In genomic region chr5:73963021-73963420, GRCh38 we compare ENCODE assay signal across 26 cellular contexts.
DNase-seq lines count a peak whose midpoint lies in the region; ATAC-seq and TF ChIP-seq lines count a peak whose summit lies in the region.
"Had no signal": no experiment of that assay in that cellular context is flagged by ENCODE, and none has a peak within 500 bp of the region (broad histone marks: within the 10 kb centered on the region; RNA-seq: fewer than 3 reads in every experiment).

No MANE protein-coding gene starts in this region.

- no peak for TF ChIP-seq CTCF in HFFc6 (IDR thresholded peaks at IDR 0.05)
- TF ChIP-seq CTCF in fibroblast of the aortic adventitia (IDR thresholded peaks at IDR 0.05; ENCODE audit: insufficient read depth, low read length), result no peak
- no peak for TF ChIP-seq CTCF in heart right ventricle (IDR thresholded peaks at IDR 0.05)

- no peak overlapping the region for H3K4me2 ChIP-seq in trophoblast cell (ENCODE audit: low read length)
- H3K4me2 ChIP-seq: hepatocyte had no signal

- H3K4me3 ChIP-seq in fibroblast of the aortic adventitia (ENCODE audit: low read depth, low read length), result no peak overlapping the region
- H3K4me3 ChIP-seq in trophoblast cell (ENCODE audit: low read depth, low read length), result no peak overlapping the region
- no peak overlapping the region for H3K4me3 ChIP-seq in heart right ventricle
- H3K4me3 ChIP-seq: GM23248, hepatocyte, right lobe of liver, SK-N-MC had no signal

- H3K4me3 Mint-ChIP-seq in HFFc6, result no peak overlapping the region
- H3K4me3 Mint-ChIP-seq: activated naive CD4-positive, alpha-beta T cell treated with anti-CD3 and anti-CD28 coated beads, Interleukin-2, amount 10 ng/mL, durations not matched to agents 7 days and 5 days; CD4-positive, alpha-beta memory T cell; immature natural killer cell; neural crest cell; T-helper 17 cell had no signal

- no peaks in the 10 kb centered on the region for H3K9me3 Mint-ChIP-seq in HFFc6
- H3K9me3 Mint-ChIP-seq: activated naive CD4-positive, alpha-beta T cell treated with anti-CD3 and anti-CD28 coated beads, Interleukin-2, amount 10 ng/mL, durations not matched to agents 7 days and 5 days; immature natural killer cell had no signal

- H4K8ac ChIP-seq in trophoblast cell (ENCODE audit: low read depth, low read length), result no peak overlapping the region

- no peak overlapping the region for H3K18ac ChIP-seq in trophoblast cell (ENCODE audit: low read length)

- no peak overlapping the region for H2AFZ ChIP-seq in trophoblast cell (ENCODE audit: insufficient read depth, low read length, poor library complexity)
- H2AFZ ChIP-seq: GM23248, hepatocyte had no signal

- no peak overlapping the region for H3K4ac ChIP-seq in trophoblast cell (ENCODE audit: low read depth, low read length)

- no peak overlapping the region for H3K23ac ChIP-seq in trophoblast cell (ENCODE audit: low read length)

- peaks cover 17% of the 10 kb centered on the region for H3K27me3 Mint-ChIP-seq in HFFc6 (ENCODE audit: insufficient read depth)

- H3K4me1 ChIP-seq in trophoblast cell (ENCODE audit: control insufficient read depth in 1 of 2, insufficient read depth in 2 of 2, low read length in 2 of 2) (peaks cover 0 to 3% of the 10 kb centered on the region in 2 experiments), heart right ventricle (no peaks in the 10 kb centered on the region)
- H3K4me1 ChIP-seq: right lobe of liver had no signal

- intact Hi-C loops in Right ventricle myocardium superior (cut with DNase I), result no loop called here
- intact Hi-C loops in heart right ventricle (cut with DNase I), result no loop called here

- no peak overlapping the region for H3K27ac ChIP-seq in trophoblast cell (ENCODE audit: low read depth, low read length)
- no peak overlapping the region for H3K27ac ChIP-seq in heart right ventricle
- H3K27ac ChIP-seq: GM23248, hepatocyte, right lobe of liver, SK-N-MC had no signal

- H3K9ac ChIP-seq in trophoblast cell (ENCODE audit: low read length), result no peak overlapping the region
- H3K9ac ChIP-seq: GM23248 had no signal

- peak; percentile 17 for DNase-seq in HFFc6
- peak; percentile 90 for DNase-seq in astrocyte of the hippocampus (ENCODE audit: low read depth, low spot score)
- DNase-seq in fibroblast of the aortic adventitia (ENCODE audit: low read depth), result peak; percentile 43
- peak; percentile 24 to 85 for DNase-seq in trophoblast cell
- DNase-seq in Right ventricle myocardium superior, result no peak
- no peak for DNase-seq in heart right ventricle
- DNase-seq in activated CD8-positive, alpha-beta memory T cell treated with anti-CD3 and anti-CD28 coated beads for 24 hours, result no peak
- no peak for DNase-seq in ACHN
- DNase-seq: activated CD4-positive, alpha-beta T cell treated with anti-CD3 and anti-CD28 coated beads for 48 hours; activated naive CD4-positive, alpha-beta T cell treated with anti-CD3 and anti-CD28 coated beads, Interleukin-2, amount 10 ng/mL, durations not matched to agents 7 days and 5 days; activated T-cell treated with anti-CD3 and anti-CD28 coated beads, Interleukin-2, amount 50 U/mL, for 48 hours; CD4-positive, alpha-beta memory T cell; foreskin melanocyte; GM23248; immature natural killer cell; KBM-7; MV-4-11; NCI-H146; NCI-H2171 treated with DMSO at 0.1 percent for 48 hours; NCI-H526; right lobe of liver; stimulated activated naive CD8-positive, alpha-beta T cell treated with anti-CD3 and anti-CD28 coated beads, Interleukin-15, Interleukin-2, amounts not matched to agents 100 U/mL and 50 U/mL, for 24 hours; T-helper 17 cell had no signal

- no peak overlapping the region for H3K27ac Mint-ChIP-seq in HFFc6
- H3K27ac Mint-ChIP-seq: activated naive CD4-positive, alpha-beta T cell treated with anti-CD3 and anti-CD28 coated beads, Interleukin-2, amount 10 ng/mL, durations not matched to agents 7 days and 5 days; CD4-positive, alpha-beta memory T cell; immature natural killer cell; T-helper 17 cell had no signal

- H4K12ac ChIP-seq in trophoblast cell (ENCODE audit: low read depth, low read length), result no peak overlapping the region

- H4K91ac ChIP-seq in trophoblast cell (ENCODE audit: low read depth, low read length), result no peak overlapping the region

- ATAC-seq in Right ventricle myocardium superior (ENCODE audit: poor library complexity) (no peak), heart right ventricle (no peak)
- ATAC-seq: right lobe of liver; stimulated activated naive CD8-positive, alpha-beta T cell treated with anti-CD3 and anti-CD28 coated beads, Interleukin-15, Interleukin-2, amounts not matched to agents 100 U/mL and 50 U/mL, for 24 hours; T-helper 17 cell had no signal

- no CpG with 5 or more reads among the region's 4 CpGs for WGBS in trophoblast cell (ENCODE audit: extremely low coverage, insufficient coverage, insufficient read length)
- 84 to 87% methylated on average over 4 of the region's 4 CpGs for WGBS in heart right ventricle, 2 donors

- H3K36me3 ChIP-seq in trophoblast cell (ENCODE audit: control insufficient read depth in 1 of 2, insufficient read depth in 2 of 2, low read length in 2 of 2), result no peaks in the 10 kb centered on the region
- H3K36me3 ChIP-seq in heart right ventricle, result no peaks in the 10 kb centered on the region
- H3K36me3 ChIP-seq: right lobe of liver had no signal

- H3K4me1 Mint-ChIP-seq in HFFc6 (ENCODE audit: low read depth), result no peaks in the 10 kb centered on the region
- H3K4me1 Mint-ChIP-seq: CD4-positive, alpha-beta memory T cell; immature natural killer cell; neural crest cell; T-helper 17 cell had no signal

- no peak overlapping the region for H2BK5ac ChIP-seq in trophoblast cell (ENCODE audit: low read depth, low read length, poor library complexity)

- peaks cover 3% of the 10 kb centered on the region for H3K9me3 ChIP-seq in trophoblast cell (ENCODE audit: insufficient read depth, low read depth, low read length)
- peaks cover 0 to 2% (median 0%) of the 10 kb centered on the region in 11 donors for H3K9me3 ChIP-seq in heart right ventricle
- H3K9me3 ChIP-seq: right lobe of liver had no signal

- H3K27me3 ChIP-seq in trophoblast cell (ENCODE audit: insufficient read depth, low read length) (no peaks in the 10 kb centered on the region), heart right ventricle (no peaks in the 10 kb centered on the region)
- H3K27me3 ChIP-seq: hepatocyte, right lobe of liver had no signal

- in situ Hi-C loops in ACHN (cut with HindIII; ENCODE audit: low pct_ligation_motif_present, low pct_unique_long_range_greater_than_20kb, low sequenced_read_pairs), result no loop called here

- no peak overlapping the region for H2BK120ac ChIP-seq in trophoblast cell (ENCODE audit: insufficient read depth, low read length, poor library complexity)

- H2BK12ac ChIP-seq in trophoblast cell (ENCODE audit: low read length), result no peak overlapping the region

- H3K79me1 ChIP-seq in trophoblast cell (ENCODE audit: low read length), result no peaks in the 10 kb centered on the region

- no peak overlapping the region for H3K14ac ChIP-seq in trophoblast cell (ENCODE audit: low read length)

- no peaks in the 10 kb centered on the region for H3K36me3 Mint-ChIP-seq in HFFc6 (ENCODE audit: low read depth)
- H3K36me3 Mint-ChIP-seq: activated naive CD4-positive, alpha-beta T cell treated with anti-CD3 and anti-CD28 coated beads, Interleukin-2, amount 10 ng/mL, durations not matched to agents 7 days and 5 days; CD4-positive, alpha-beta memory T cell; immature natural killer cell had no signal

- H3K79me2 ChIP-seq in trophoblast cell (ENCODE audit: control insufficient read depth, insufficient read depth, low read length, poor library complexity), result no peaks in the 10 kb centered on the region
- H3K79me2 ChIP-seq: hepatocyte had no signal

- H2AK5ac ChIP-seq in trophoblast cell (ENCODE audit: low read length), result no peak overlapping the region

Comparison
In these comparisons a context has a peak if more than half of its experiments do, and no peak if none do; other contexts are left out.
1. DNase-seq: peak in HFFc6 (single experiment), astrocyte of the hippocampus (single experiment), fibroblast of the aortic adventitia (single experiment) and trophoblast cell (2 of 2); none in Right ventricle myocardium superior (single experiment), heart right ventricle (0 of 2), activated CD8-positive, alpha-beta memory T cell treated with anti-CD3 and anti-CD28 coated beads for 24 hours (single experiment) and ACHN (single experiment).